In genomic region chr14:100328495-100329163, GRCh38 we compare ENCODE assay signal across 34 cellular contexts. TPM values are rescaled to one million over a fixed set of nuclear protein-coding genes. Genes with fewer than 3 reads are reported as not detected.
A peak's percentile ranks its signal among the peaks of the same experiment; 100 is the strongest.
DNase-seq lines count a peak whose midpoint lies in the region; ATAC-seq, FAIRE-seq and TF ChIP-seq lines count a peak whose summit lies in the region.
"Had no signal": no experiment of that assay in that cellular context is flagged by ENCODE, and none has a peak within 500 bp of the region (broad histone marks: within the 10 kb centered on the region; RNA-seq: fewer than 3 reads in every experiment).

No MANE protein-coding gene starts in this region.

- no peak overlapping the region for H2BK20ac ChIP-seq in H1 (ENCODE audit: low read length)

- H3K4ac ChIP-seq in H1 (replicated peaks; ENCODE audit: insufficient read length, low read depth, low read length): no peak overlapping the region

- 92% methylated on average over 30 of the region's 32 CpGs; no CpG with 5 or more reads in 1 of the 2 experiments for WGBS in H1 (ENCODE audit: extremely low coverage in 1 of 2, insufficient coverage in 1 of 2, insufficient read length in 1 of 2, insufficient replicate concordance in 2 of 2, low coverage in 1 of 2, low lambda C conversion rate in 2 of 2, missing lambda C conversion rate in 1 of 2), 2 experiments
- WGBS in transverse colon (ENCODE audit: low coverage in 1 of 2), 2 donors: 42 to 61% methylated on average over 6 to 31 of the region's 32 CpGs

- CTCF ChIA-PET in activated CD4-positive, alpha-beta T cell treated with anti-CD3 and anti-CD28 coated beads, Interleukin-2, amount 10 ng/mL, durations not matched to agents 7 days and 5 days (lab: Charles Lee): interaction anchor here (0.5 kb wide), 1 partner anchor 142 kb away, joined by 3 read pairs; no protein-coding TSS in a partner anchor
- CTCF ChIA-PET in H1 (lab: Charles Lee; ENCODE audit: partially characterized antibody): interaction anchor here (1.7 kb wide), 1 partner anchor 309 kb away, joined by 3 read pairs; no protein-coding TSS in a partner anchor

- H3K27me3 Mint-ChIP-seq in activated CD4-positive, alpha-beta T cell treated with anti-CD3 and anti-CD28 coated beads, Interleukin-2, amount 10 ng/mL, durations not matched to agents 7 days and 5 days: no peaks in the 10 kb centered on the region
- no peaks in the 10 kb centered on the region for H3K27me3 Mint-ChIP-seq in T-helper 17 cell
- H3K27me3 Mint-ChIP-seq: activated CD4-positive, alpha-beta memory T cell treated with anti-CD3 and anti-CD28 coated beads, Interleukin-2, amount 10 ng/mL, durations not matched to agents 7 days and 5 days; activated naive CD4-positive, alpha-beta T cell treated with anti-CD3 and anti-CD28 coated beads, Interleukin-2, amount 50 U/mL, for 24 hours; memory B cell; progenitor cell of endocrine pancreas; type B pancreatic cell had no signal

- H3K36me3 ChIP-seq in H1 (ENCODE audit: control insufficient read depth in 2 of 4, insufficient read depth in 4 of 4, low read length in 3 of 4): 0 out of 8 replicates have a peak, but pooled peaks cover 0 to 3% (median 0%) of the 10 kb centered on the region in 4 experiments
- H3K36me3 ChIP-seq in mucosa of descending colon (ENCODE audit: low read depth): no peaks in the 10 kb centered on the region
- H3K36me3 ChIP-seq in transverse colon: no peaks in the 10 kb centered on the region

- peak overlapping the region; percentile 53; the same call in 1 of the 2 replicates for H4K8ac ChIP-seq in H1 (ENCODE audit: extremely low read depth, insufficient read depth, low read length)

- no peak overlapping the region for H2BK5ac ChIP-seq in H1 (ENCODE audit: low read depth, low read length)

- TF ChIP-seq POLR2A in H1 (IDR thresholded peaks at IDR 0.05; ENCODE audit: control extremely low read depth in 1 of 2, low read depth in 2 of 2, low read length in 2 of 2) (no peak), transverse colon (IDR thresholded peaks at IDR 0.05) (peak; percentile 58)

- peak overlapping the region; percentile 87; the same call in 1 of the 2 replicates for H2AFZ ChIP-seq in H1 (ENCODE audit: low read length)
- H2AFZ ChIP-seq: GM23248, hepatocyte, PC-9 had no signal

- no peak overlapping the region for H3K27ac ChIP-seq in H1 (ENCODE audit: low read depth, low read length)
- peak overlapping the region in 3 of 4 donors; percentile 38 to 69 (median 65) for H3K27ac ChIP-seq in transverse colon
- H3K27ac ChIP-seq: 22Rv1; BLaER1 treated with 17β-estradiol and CSF1 and Interleukin-3, amounts not matched to agents 10 nM and 100 nM; brain microvascular endothelial cell; GM23248; hepatocyte; PC-9 had no signal

- TF ChIP-seq RAD21 in H1 (IDR thresholded peaks at IDR 0.05 in 1 of 2, conservative IDR thresholded peaks at IDR 0.05 in 1 of 2; ENCODE audit: low read depth in 2 of 2, low read length in 2 of 2): no peak

- no peak for DNase-seq in activated CD4-positive, alpha-beta T cell treated with anti-CD3 and anti-CD28 coated beads, Interleukin-2, amount 10 ng/mL, durations not matched to agents 7 days and 5 days
- no peak for DNase-seq in activated CD4-positive, alpha-beta T cell treated with anti-CD3 and anti-CD28 coated beads for 4 hours
- DNase-seq in H1 (ENCODE audit: low read depth in 1 of 2, low spot score in 2 of 2): no peak
- peak; percentile 66 to 77 (median 74) for DNase-seq in mucosa of descending colon
- DNase-seq in transverse colon: peak; percentile 65
- no peak for DNase-seq in T-helper 17 cell
- DNase-seq in NCI-H446 (lab: John Stamatoyannopoulos, UW): no peak
- DNase-seq in hippocampal formation (lab: John Stamatoyannopoulos, UW): no peak
- DNase-seq: activated CD4-positive, alpha-beta memory T cell treated with anti-CD3 and anti-CD28 coated beads, Interleukin-2, amount 10 ng/mL, durations not matched to agents 7 days and 5 days; activated CD4-positive, CD25-positive, alpha-beta regulatory T cell treated with anti-CD3 and anti-CD28 coated beads, Interleukin-2, amount 50 U/mL, for 72 hours; amniotic stem cell; brain microvascular endothelial cell; DMS79 treated with DMSO at 0.1 percent for 48 hours; GF-D8; GM23248; NCI-H1417; NCI-H2029; NCI-H526 treated with DMSO at 0.1 percent for 48 hours; PC-9; SK-N-SH; stimulated activated CD4-positive, alpha-beta T cell treated with anti-CD3 and anti-CD28 coated beads, Interleukin-4, amount 100 ng/mL, for 24 hours; substantia nigra had no signal

- H3K56ac ChIP-seq in H1 (replicated peaks; ENCODE audit: insufficient read length, low read depth, low read length): no peak overlapping the region

- no peaks in the 10 kb centered on the region; the same call in 1 of the 2 replicates for H3K23me2 ChIP-seq in H1 (ENCODE audit: low read depth, low read length)

- 0 out of 7 replicates have a peak, but pooled peaks cover 0 to 4% (median 0%) of the 10 kb centered on the region in 4 experiments for H3K4me1 ChIP-seq in H1 (replicated peaks in 1 of 4; ENCODE audit: control insufficient read depth in 3 of 4, insufficient read depth in 4 of 4, low read length in 3 of 4)
- peaks cover 4% of the 10 kb centered on the region for H3K4me1 ChIP-seq in mucosa of descending colon (ENCODE audit: low read depth)
- H3K4me1 ChIP-seq in transverse colon: peaks cover 0 to 4% (median 3%) of the 10 kb centered on the region in 4 donors

- no peak for FAIRE-seq in H1 (lab: Jason Lieb, UNC)

- no peaks in the 10 kb centered on the region for H3K36me3 Mint-ChIP-seq in activated CD4-positive, alpha-beta T cell treated with anti-CD3 and anti-CD28 coated beads, Interleukin-2, amount 10 ng/mL, durations not matched to agents 7 days and 5 days (ENCODE audit: low read depth)
- H3K36me3 Mint-ChIP-seq in T-helper 17 cell (ENCODE audit: low read depth): no peaks in the 10 kb centered on the region
- H3K36me3 Mint-ChIP-seq: activated naive CD4-positive, alpha-beta T cell treated with anti-CD3 and anti-CD28 coated beads, Interleukin-2, amount 50 U/mL, for 24 hours; memory B cell; type B pancreatic cell had no signal

- no peak overlapping the region for H3K18ac ChIP-seq in H1 (ENCODE audit: extremely low read depth, low read length)

- H3K9me3 ChIP-seq in H1 (ENCODE audit: insufficient read depth in 2 of 2, low read depth in 1 of 2, low read length in 1 of 2): no peaks in the 10 kb centered on the region
- H3K9me3 ChIP-seq in mucosa of descending colon: no peaks in the 10 kb centered on the region
- H3K9me3 ChIP-seq in transverse colon: no peaks in the 10 kb centered on the region
- H3K9me3 ChIP-seq in T-helper 17 cell (ENCODE audit: control insufficient read depth, low read length, poor library complexity, severe bottlenecking): no peaks in the 10 kb centered on the region
- H3K9me3 ChIP-seq: BLaER1 treated with 17β-estradiol and CSF1 and Interleukin-3, amounts not matched to agents 10 nM and 100 nM; SK-N-SH had no signal

- no peaks in the 10 kb centered on the region for H3K27me3 ChIP-seq in H1 (replicated peaks in 1 of 4; ENCODE audit: control insufficient read depth in 3 of 4, extremely low read depth in 1 of 4, insufficient read depth in 3 of 4, low read length in 3 of 4)
- no peaks in the 10 kb centered on the region for H3K27me3 ChIP-seq in transverse colon
- H3K27me3 ChIP-seq: BLaER1 treated with 17β-estradiol and CSF1 and Interleukin-3, amounts not matched to agents 10 nM and 100 nM; brain microvascular endothelial cell; hepatocyte had no signal

- no peaks in the 10 kb centered on the region for H3K9me3 Mint-ChIP-seq in activated CD4-positive, alpha-beta T cell treated with anti-CD3 and anti-CD28 coated beads, Interleukin-2, amount 10 ng/mL, durations not matched to agents 7 days and 5 days
- H3K9me3 Mint-ChIP-seq: activated CD4-positive, alpha-beta memory T cell treated with anti-CD3 and anti-CD28 coated beads, Interleukin-2, amount 10 ng/mL, durations not matched to agents 7 days and 5 days; activated naive CD4-positive, alpha-beta T cell treated with anti-CD3 and anti-CD28 coated beads, Interleukin-2, amount 50 U/mL, for 24 hours; activated T-helper 2 cell treated with anti-CD3 and anti-CD28 coated beads, Interferon-gamma antibody, Interleukin-2, Interleukin-4, amounts not matched to agents 10 μg/mL and 5 μg/mL and 100 μg/mL, durations not matched to agents 14 hours and 24 hours and 36 hours; memory B cell; type B pancreatic cell had no signal

- POLR2A ChIA-PET in activated CD4-positive, alpha-beta T cell treated with anti-CD3 and anti-CD28 coated beads, Interleukin-2, amount 10 ng/mL, durations not matched to agents 7 days and 5 days (lab: Charles Lee): no interaction called here
- POLR2A ChIA-PET in H1 (lab: Charles Lee; ENCODE audit: partially characterized antibody): interaction anchor here (0.7 to 1.8 kb wide), 5 partner anchors 9 to 63 kb away, joined by 3 to 5 read pairs (median 3); no protein-coding TSS in a partner anchor

- ATAC-seq in mucosa of descending colon (peak; percentile 84), T-helper 17 cell (no peak)
- ATAC-seq: Right ventricle myocardium inferior had no signal

- no peak overlapping the region for H2BK120ac ChIP-seq in H1 (replicated peaks; ENCODE audit: low read depth, low read length)

- no peak overlapping the region for H2BK12ac ChIP-seq in H1 (ENCODE audit: low read depth, low read length)

- no peak overlapping the region for H2AK5ac ChIP-seq in H1 (ENCODE audit: low read depth, low read length)

- H4K5ac ChIP-seq in H1 (ENCODE audit: insufficient read length, low read depth, low read length): no peak overlapping the region

- H3K4me1 Mint-ChIP-seq in activated CD4-positive, alpha-beta T cell treated with anti-CD3 and anti-CD28 coated beads, Interleukin-2, amount 10 ng/mL, durations not matched to agents 7 days and 5 days: no peaks in the 10 kb centered on the region
- no peaks in the 10 kb centered on the region for H3K4me1 Mint-ChIP-seq in T-helper 17 cell
- H3K4me1 Mint-ChIP-seq: activated CD4-positive, alpha-beta memory T cell treated with anti-CD3 and anti-CD28 coated beads, Interleukin-2, amount 10 ng/mL, durations not matched to agents 7 days and 5 days; activated naive CD4-positive, alpha-beta T cell treated with anti-CD3 and anti-CD28 coated beads, Interleukin-2, amount 50 U/mL, for 24 hours; memory B cell had no signal

- no peak overlapping the region for H3K14ac ChIP-seq in H1 (ENCODE audit: insufficient read length)

- H3K9ac ChIP-seq in H1 (replicated peaks in 1 of 4; ENCODE audit: extremely low read depth in 1 of 4, low read depth in 3 of 4, low read length in 3 of 4): no peak overlapping the region; a peak in 1 of 7 replicates
- H3K9ac ChIP-seq: BLaER1 treated with 17β-estradiol and CSF1 and Interleukin-3, amounts not matched to agents 10 nM and 100 nM; GM23248; SK-N-SH had no signal

- H3K27ac Mint-ChIP-seq in activated CD4-positive, alpha-beta T cell treated with anti-CD3 and anti-CD28 coated beads, Interleukin-2, amount 10 ng/mL, durations not matched to agents 7 days and 5 days: peak overlapping the region; percentile 54
- no peak overlapping the region for H3K27ac Mint-ChIP-seq in T-helper 17 cell
- H3K27ac Mint-ChIP-seq: activated CD4-positive, alpha-beta memory T cell treated with anti-CD3 and anti-CD28 coated beads, Interleukin-2, amount 10 ng/mL, durations not matched to agents 7 days and 5 days; activated naive CD4-positive, alpha-beta T cell treated with anti-CD3 and anti-CD28 coated beads, Interleukin-2, amount 50 U/mL, for 24 hours; activated T-helper 2 cell treated with anti-CD3 and anti-CD28 coated beads, Interferon-gamma antibody, Interleukin-2, Interleukin-4, amounts not matched to agents 10 μg/mL and 5 μg/mL and 100 μg/mL, durations not matched to agents 14 hours and 24 hours and 36 hours; memory B cell; progenitor cell of endocrine pancreas; type B pancreatic cell had no signal

- peaks cover 0 to 1% of the 10 kb centered on the region in 2 experiments for H4K20me1 ChIP-seq in H1 (replicated peaks in 1 of 2; ENCODE audit: control insufficient read depth in 1 of 2, insufficient read depth in 2 of 2, low read length in 2 of 2)

- no peaks in the 10 kb centered on the region for H3K79me1 ChIP-seq in H1 (ENCODE audit: low read depth, low read length)

- H3K4me3 ChIP-seq in H1 (ENCODE audit: extremely low read depth in 1 of 4, insufficient read depth in 2 of 4, low read depth in 3 of 4, low read length in 4 of 4) (no peak overlapping the region), mucosa of descending colon (no peak overlapping the region), transverse colon (peak overlapping the region in 3 of 4 donors; percentile 18 to 38 (median 25))
- H3K4me3 ChIP-seq: BLaER1 treated with 17β-estradiol and CSF1 and Interleukin-3, amounts not matched to agents 10 nM and 100 nM; GM23248; hepatocyte; PC-9 had no signal

- no peak overlapping the region for H3K23ac ChIP-seq in H1 (ENCODE audit: insufficient read length)

- intact Hi-C loops in mucosa of descending colon (cut with DNase I, micrococcal nuclease) (no loop called here), transverse colon (cut with DNase I; ENCODE audit: low total_unique reads) (no loop called here)

- no peaks in the 10 kb centered on the region for H3K79me2 ChIP-seq in H1 (ENCODE audit: control insufficient read depth in 1 of 2, insufficient read depth in 2 of 2, low read length in 2 of 2)
- H3K79me2 ChIP-seq: hepatocyte had no signal

- TF ChIP-seq CTCF in H1 (IDR thresholded peaks at IDR 0.05; ENCODE audit: control extremely low read depth in 1 of 3, insufficient read depth in 1 of 3, low read depth in 1 of 3, low read length in 3 of 3) (no peak), mucosa of descending colon (IDR thresholded peaks at IDR 0.05) (no peak), transverse colon (IDR thresholded peaks at IDR 0.05) (no peak)

- no peak overlapping the region for H2BK15ac ChIP-seq in H1 (ENCODE audit: low read length)

- no peak overlapping the region for H4K91ac ChIP-seq in H1 (replicated peaks; ENCODE audit: insufficient read length, low read length)

- H3K4me3 Mint-ChIP-seq in activated CD4-positive, alpha-beta T cell treated with anti-CD3 and anti-CD28 coated beads, Interleukin-2, amount 10 ng/mL, durations not matched to agents 7 days and 5 days: no peak overlapping the region
- no peak overlapping the region for H3K4me3 Mint-ChIP-seq in T-helper 17 cell
- H3K4me3 Mint-ChIP-seq: activated CD4-positive, alpha-beta memory T cell treated with anti-CD3 and anti-CD28 coated beads, Interleukin-2, amount 10 ng/mL, durations not matched to agents 7 days and 5 days; activated naive CD4-positive, alpha-beta T cell treated with anti-CD3 and anti-CD28 coated beads, Interleukin-2, amount 50 U/mL, for 24 hours; memory B cell; type B pancreatic cell had no signal

- TF ChIP-seq EP300 in H1 (IDR thresholded peaks at IDR 0.05; ENCODE audit: borderline replicate concordance in 1 of 2, low read depth in 2 of 2, low read length in 2 of 2) (no peak), transverse colon (IDR thresholded peaks at IDR 0.05; ENCODE audit: low read depth) (no peak)

- in situ Hi-C loops in transverse colon (cut with MboI; ENCODE audit: low pct_ligation_motif_present in 1 of 4, low pct_unique_long_range_greater_than_20kb in 1 of 4, low sequenced_read_pairs in 3 of 4): no loop called here

- no peak overlapping the region for H3K4me2 ChIP-seq in H1 (ENCODE audit: insufficient read depth in 1 of 2, low read depth in 2 of 2, low read length in 2 of 2)
- H3K4me2 ChIP-seq: BLaER1 treated with 17β-estradiol and CSF1 and Interleukin-3, amounts not matched to agents 10 nM and 100 nM; hepatocyte; PC-9; SK-N-SH had no signal

RNA-seq across cellular contexts. Expression of gene SLC25A47, which starts 5.5 kb away (rescaled TPM):
- total RNA-seq in activated CD4-positive, alpha-beta T cell treated with anti-CD3 and anti-CD28 coated beads, Interleukin-2, amount 10 ng/mL, durations not matched to agents 7 days and 5 days: not detected
- not detected in 2 replicates for total RNA-seq in H1 (2021; fragmentation: NEBNext Ultra II Directional; extraction: Animal tissue kit (Norgen Biotek cat#: 25700))
- not detected in 2 replicates for polyA plus RNA-seq in H1 (2011; rRNA removed)
- 0.05 TPM for polyA plus RNA-seq in H1 (2011; cell fraction: cytosol; rRNA removed)
- not detected for polyA plus RNA-seq in H1 (2011; cell fraction: nucleus; rRNA removed)
- polyA plus RNA-seq in H1 (2012, experiment 1 of 2): not detected in 4 replicates
- polyA plus RNA-seq in H1 (2012, experiment 2 of 2): not detected
- not detected for polyA plus RNA-seq in H1 (2013, experiment 1 of 2)
- not detected for polyA plus RNA-seq in H1 (2013, experiment 2 of 2)
- polyA minus RNA-seq in H1 (2011; rRNA and poly(A)+ RNA removed): not detected in 2 replicates
- polyA minus RNA-seq in H1 (2011; cell fraction: cytosol; rRNA and poly(A)+ RNA removed): not detected
- polyA minus RNA-seq in H1 (2011; cell fraction: nucleus; rRNA and poly(A)+ RNA removed): not detected
- total RNA-seq in mucosa of descending colon (under 1 TPM in 1 of 3 donors, not detected in 2; 0.17 TPM), transverse colon (under 1 TPM in 2 of 4 donors, not detected in 2; 0.27 to 0.32 TPM), T-helper 17 cell (not detected)
- total RNA-seq: activated CD4-positive, alpha-beta memory T cell treated with anti-CD3 and anti-CD28 coated beads, Interleukin-2, amount 10 ng/mL, durations not matched to agents 7 days and 5 days; activated T-helper 2 cell treated with anti-CD3 and anti-CD28 coated beads, Interferon-gamma antibody, Interleukin-2, Interleukin-4, amounts not matched to agents 10 μg/mL and 5 μg/mL and 100 μg/mL, durations not matched to agents 14 hours and 24 hours and 36 hours; cerebellum; GM23248; PC-9; progenitor cell of endocrine pancreas; Right ventricle myocardium inferior; T-helper 1 cell treated with Interleukin-12 subunit alpha and Interleukin-12 subunit beta and Interleukin-4 antibody, amounts not matched to agents 30 ng/mL and 1 ng/mL, for 36 hours had no signal
- polyA plus RNA-seq: fibroblast of lung, GM23248, SK-N-SH had no signal

RNA-seq across cellular contexts. Expression of gene SLC25A29, which starts 22.4 kb away (rescaled TPM):
- 1 to 10 TPM; 1.5 to 2.2 TPM for total RNA-seq in activated CD4-positive, alpha-beta T cell treated with anti-CD3 and anti-CD28 coated beads, Interleukin-2, amount 10 ng/mL, durations not matched to agents 7 days and 5 days
- 135 TPM in 2 replicates for total RNA-seq in H1 (2021; fragmentation: NEBNext Ultra II Directional; extraction: Animal tissue kit (Norgen Biotek cat#: 25700))
- 177 and 264 TPM in 2 replicates for polyA plus RNA-seq in H1 (2011; rRNA removed)
- polyA plus RNA-seq in H1 (2011; cell fraction: cytosol; rRNA removed): 246 TPM
- polyA plus RNA-seq in H1 (2011; cell fraction: nucleus; rRNA removed): 602 TPM
- polyA plus RNA-seq in H1 (2012, experiment 1 of 2): 92.8 to 166 TPM (median 134 TPM) in 4 replicates
- polyA plus RNA-seq in H1 (2012, experiment 2 of 2): 78.3 TPM
- polyA plus RNA-seq in H1 (2013, experiment 1 of 2): 83.1 TPM
- 73.2 TPM for polyA plus RNA-seq in H1 (2013, experiment 2 of 2)
- polyA minus RNA-seq in H1 (2011; rRNA and poly(A)+ RNA removed): 33.9 and 54.6 TPM in 2 replicates
- 70.1 TPM for polyA minus RNA-seq in H1 (2011; cell fraction: cytosol; rRNA and poly(A)+ RNA removed)
- polyA minus RNA-seq in H1 (2011; cell fraction: nucleus; rRNA and poly(A)+ RNA removed): 124 TPM
- total RNA-seq in mucosa of descending colon (10 to 100 TPM; 19.6 to 28.2 (median 28.1) TPM), transverse colon (10 to 100 TPM; 16.8 to 62.7 (median 19.7) TPM), T-helper 17 cell (1 to 10 TPM; 3.7 to 5.9 TPM)

RNA-seq across cellular contexts. Expression of gene WDR25, which starts 47.7 kb away (rescaled TPM):
- 1 to 10 TPM; 6.8 to 7.0 TPM for total RNA-seq in activated CD4-positive, alpha-beta T cell treated with anti-CD3 and anti-CD28 coated beads, Interleukin-2, amount 10 ng/mL, durations not matched to agents 7 days and 5 days
- total RNA-seq in H1 (2021; fragmentation: NEBNext Ultra II Directional; extraction: Animal tissue kit (Norgen Biotek cat#: 25700)): 11.0 and 11.2 TPM in 2 replicates
- 16.2 and 22.7 TPM in 2 replicates for polyA plus RNA-seq in H1 (2011; rRNA removed)
- polyA plus RNA-seq in H1 (2011; cell fraction: cytosol; rRNA removed): 13.3 TPM
- 17.4 TPM for polyA plus RNA-seq in H1 (2011; cell fraction: nucleus; rRNA removed)
- polyA plus RNA-seq in H1 (2012, experiment 1 of 2): 7.2 to 10.5 TPM (median 8.4 TPM) in 4 replicates
- 10.9 TPM for polyA plus RNA-seq in H1 (2012, experiment 2 of 2)
- polyA plus RNA-seq in H1 (2013, experiment 1 of 2): 7.5 TPM
- 6.5 TPM for polyA plus RNA-seq in H1 (2013, experiment 2 of 2)
- polyA minus RNA-seq in H1 (2011; rRNA and poly(A)+ RNA removed): 11.2 and 14.3 TPM in 2 replicates
- polyA minus RNA-seq in H1 (2011; cell fraction: cytosol; rRNA and poly(A)+ RNA removed): 8.8 TPM
- 13.0 TPM for polyA minus RNA-seq in H1 (2011; cell fraction: nucleus; rRNA and poly(A)+ RNA removed)
- total RNA-seq in mucosa of descending colon: 10 to 100 TPM in 2 of 3 donors, 1 to 10 TPM in 1; 7.8 to 11.1 (median 10.9) TPM
- total RNA-seq in transverse colon: 10 to 100 TPM in 3 of 4 donors, 1 to 10 TPM in 1; 3.4 to 11.2 (median 10.7) TPM
- total RNA-seq in T-helper 17 cell: 1 to 10 TPM; 5.7 to 6.5 TPM

Comparison
In these comparisons a context has a peak if more than half of its experiments do, and no peak if none do; other contexts are left out.
1. DNase-seq: peak in mucosa of descending colon (3 of 3) and transverse colon (single experiment); none in activated CD4-positive, alpha-beta T cell treated with anti-CD3 and anti-CD28 coated beads, Interleukin-2, amount 10 ng/mL, durations not matched to agents 7 days and 5 days (single experiment), activated CD4-positive, alpha-beta T cell treated with anti-CD3 and anti-CD28 coated beads for 4 hours (0 of 2), H1 (0 of 2), T-helper 17 cell (0 of 3), NCI-H446 (0 of 2) and hippocampal formation (0 of 2).
2. H3K4me3 ChIP-seq: peak in transverse colon (3 of 4); none in H1 (0 of 4) and mucosa of descending colon (single experiment).